23 cellular contexts compared by ENCODE assay signal in the genomic region with DNA sequence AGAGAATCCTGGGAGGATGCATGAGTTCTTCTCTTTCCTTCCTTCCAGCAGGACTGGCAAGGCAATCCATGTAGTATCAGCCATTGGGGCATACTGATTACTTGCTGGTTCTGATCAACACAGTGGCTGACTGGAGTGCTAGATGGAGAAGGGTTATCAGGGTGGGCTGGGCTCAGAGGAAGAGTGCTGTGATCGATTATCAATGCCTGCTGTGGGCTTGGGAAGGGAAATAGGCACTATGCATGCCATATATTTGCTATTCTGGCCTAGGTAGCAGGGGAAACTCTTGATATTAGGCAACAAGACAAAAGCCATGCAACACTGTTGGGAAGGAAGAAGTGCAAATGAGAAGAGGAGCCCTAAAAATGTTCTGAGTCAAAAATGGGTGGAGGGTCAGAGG. TPM values are rescaled to one million over a fixed set of nuclear protein-coding genes. Genes with fewer than 3 reads are reported as not detected.
DNase-seq lines count a peak whose midpoint lies in the region; ATAC-seq, FAIRE-seq and TF ChIP-seq lines count a peak whose summit lies in the region.
"Had no signal": no experiment of that assay in that cellular context is flagged by ENCODE, and none has a peak within 500 bp of the region (broad histone marks: within the 10 kb centered on the region; RNA-seq: fewer than 3 reads in every experiment).

No MANE protein-coding gene starts in this region.

- CTCF ChIA-PET in HEK293 (lab: Yijun Ruan, JAX) = no interaction called here
- CTCF ChIA-PET in K562 (lab: Yijun Ruan, JAX; ENCODE audit: low intra/inter-chr PET ratio) = no interaction called here

- intact Hi-C loops in K562 (cut with micrococcal nuclease) = no loop called here

- peaks cover 19% of the 10 kb centered on the region for H3K4me1 Mint-ChIP-seq in nephron progenitor cell
- H3K4me1 Mint-ChIP-seq in stimulated activated effector memory CD8-positive, alpha-beta T cell treated with anti-CD3 and anti-CD28 coated beads, Interleukin-12 subunit alpha, Interleukin-12 subunit beta, amount 100 ng/mL, for 72 hours = no peaks in the 10 kb centered on the region

- no peak for ATAC-seq in K562
- ATAC-seq in stimulated activated effector memory CD8-positive, alpha-beta T cell treated with anti-CD3 and anti-CD28 coated beads, Interleukin-12 subunit alpha, Interleukin-12 subunit beta, amount 100 ng/mL, for 72 hours = no peak
- ATAC-seq in GM18870 (IDR thresholded peaks at IDR 0.05; ENCODE audit: unreplicated experiment) = no peak
- no peak for ATAC-seq in GM19397 (IDR thresholded peaks at IDR 0.05; ENCODE audit: unreplicated experiment)
- ATAC-seq: A549; CD8-positive, alpha-beta T cell had no signal

- peak overlapping the region; percentile 81 for H3K27ac Mint-ChIP-seq in nephron progenitor cell
- H3K27ac Mint-ChIP-seq in stimulated activated effector memory CD8-positive, alpha-beta T cell treated with anti-CD3 and anti-CD28 coated beads, Interleukin-12 subunit alpha, Interleukin-12 subunit beta, amount 100 ng/mL, for 72 hours = peak overlapping the region; percentile 8
- H3K27ac Mint-ChIP-seq: B cell; CD4-positive, alpha-beta T cell; CD8-positive, alpha-beta T cell had no signal

- H3K4me1 ChIP-seq in HEK293 (ENCODE audit: control insufficient read depth, insufficient read depth, low read length) (no peaks in the 10 kb centered on the region), K562 (replicated peaks in 1 of 2; ENCODE audit: control insufficient read depth in 2 of 2, insufficient read depth in 2 of 2, low read length in 2 of 2) (no peaks in the 10 kb centered on the region)
- H3K4me1 ChIP-seq: A549, Caco-2 had no signal

- no peak overlapping the region for H3K4me2 ChIP-seq in K562 (ENCODE audit: insufficient read depth, low read length)
- H3K4me2 ChIP-seq: A549; BLaER1 treated with 17β-estradiol and CSF1 and Interleukin-3, amounts not matched to agents 10 nM and 100 nM had no signal

- H3K9me3 Mint-ChIP-seq in nephron progenitor cell = peaks cover 4% of the 10 kb centered on the region
- no peaks in the 10 kb centered on the region for H3K9me3 Mint-ChIP-seq in stimulated activated effector memory CD8-positive, alpha-beta T cell treated with anti-CD3 and anti-CD28 coated beads, Interleukin-12 subunit alpha, Interleukin-12 subunit beta, amount 100 ng/mL, for 72 hours
- H3K9me3 Mint-ChIP-seq: CD4-positive, alpha-beta T cell; CD8-positive, alpha-beta T cell had no signal

- FAIRE-seq in K562 (lab: Jason Lieb, UNC) = no peak
- FAIRE-seq: A549, D721Med, G401.6, GM12891 had no signal

- H3K27ac ChIP-seq in HEK293 (ENCODE audit: extremely low read depth, low read depth, low read length) (no peak overlapping the region), K562 (ENCODE audit: extremely low read depth, low read depth, low read length) (no peak overlapping the region), caudate nucleus (ENCODE audit: low read depth, low read length) (no peak overlapping the region)
- H3K27ac ChIP-seq: 22Rv1; A549; BLaER1 treated with 17β-estradiol and CSF1 and Interleukin-3, amounts not matched to agents 10 nM and 100 nM; C4-2B had no signal

- H3K27me3 ChIP-seq in K562 (ENCODE audit: control insufficient read depth in 2 of 2, insufficient read depth in 2 of 2, low read length in 2 of 2) = no peaks in the 10 kb centered on the region
- H3K27me3 ChIP-seq: BLaER1 treated with 17β-estradiol and CSF1 and Interleukin-3, amounts not matched to agents 10 nM and 100 nM had no signal

- POLR2A ChIA-PET in HEK293 (lab: Yijun Ruan, JAX) = no interaction called here
- POLR2A ChIA-PET in K562 (lab: Yijun Ruan, JAX) = no interaction called here

- H3K36me3 ChIP-seq in HEK293 (ENCODE audit: control insufficient read depth in 2 of 2, insufficient read depth in 1 of 2, low read length in 2 of 2) = peaks cover 10 to 11% of the 10 kb centered on the region in 2 experiments; a peak in 2 of 3 replicates
- peaks cover 6% of the 10 kb centered on the region; the same call in 1 of the 3 replicates for H3K36me3 ChIP-seq in K562 (ENCODE audit: control insufficient read depth, insufficient read depth, low read length)

- H2AFZ ChIP-seq in K562 (ENCODE audit: low read depth, low read length) = no peak overlapping the region

- 46% methylated on average over 1 of the region's 1 CpG for WGBS in K562 (ENCODE audit: insufficient coverage, low coverage, missing lambda C conversion rate)

- peaks cover 71% of the 10 kb centered on the region for H3K36me3 Mint-ChIP-seq in nephron progenitor cell (ENCODE audit: low read depth)
- peaks cover 6% of the 10 kb centered on the region for H3K36me3 Mint-ChIP-seq in stimulated activated effector memory CD8-positive, alpha-beta T cell treated with anti-CD3 and anti-CD28 coated beads, Interleukin-12 subunit alpha, Interleukin-12 subunit beta, amount 100 ng/mL, for 72 hours

- H3K9me3 ChIP-seq in HEK293 (ENCODE audit: control insufficient read depth, insufficient read depth, low read depth, low read length) (no peaks in the 10 kb centered on the region), K562 (replicated peaks; ENCODE audit: control insufficient read depth, insufficient read depth, low read depth, low read length) (no peaks in the 10 kb centered on the region)
- H3K9me3 ChIP-seq: A549, Caco-2 had no signal

- no peak for TF ChIP-seq EP300 in K562 (IDR thresholded peaks at IDR 0.05; ENCODE audit: low read length)

- TF ChIP-seq POLR2A in K562 (conservative IDR thresholded peaks at IDR 0.05) = no peak

- no peak overlapping the region for H3K9ac ChIP-seq in K562 (ENCODE audit: insufficient read depth in 1 of 2, low read depth in 2 of 2, low read length in 2 of 2)
- H3K9ac ChIP-seq: BLaER1 treated with 17β-estradiol and CSF1 and Interleukin-3, amounts not matched to agents 10 nM and 100 nM had no signal

- TF ChIP-seq CTCF in HEK293 (tag by site-specific recombination; IDR thresholded peaks at IDR 0.05) = no peak
- no peak for TF ChIP-seq CTCF in K562 (IDR thresholded peaks at IDR 0.05 in 2 of 3, conservative IDR thresholded peaks at IDR 0.05 in 1 of 3; ENCODE audit: insufficient read depth in 2 of 3, low read depth in 1 of 3, low read length in 3 of 3)
- no peak for TF ChIP-seq CTCF in nephron progenitor cell (IDR thresholded peaks at IDR 0.05)

- in situ Hi-C loops in K562 (cut with MboI) = no loop called here

- no peaks in the 10 kb centered on the region for H4K20me1 ChIP-seq in K562 (replicated peaks; ENCODE audit: control insufficient read depth, insufficient read depth, low read length)
- H4K20me1 ChIP-seq: BLaER1 treated with 17β-estradiol and CSF1 and Interleukin-3, amounts not matched to agents 10 nM and 100 nM had no signal

- no peak overlapping the region for H3K4me3 Mint-ChIP-seq in nephron progenitor cell
- H3K4me3 Mint-ChIP-seq in stimulated activated effector memory CD8-positive, alpha-beta T cell treated with anti-CD3 and anti-CD28 coated beads, Interleukin-12 subunit alpha, Interleukin-12 subunit beta, amount 100 ng/mL, for 72 hours = no peak overlapping the region
- H3K4me3 Mint-ChIP-seq: B cell; CD4-positive, alpha-beta T cell; CD8-positive, alpha-beta T cell had no signal

- no peaks in the 10 kb centered on the region for H3K79me2 ChIP-seq in K562 (ENCODE audit: control insufficient read depth, insufficient read depth, low read length)

- BruUV-seq in K562 (replicated peaks; lab: Mats Ljungman, UMichigan) = no TSS peak

- H3K9me1 ChIP-seq in K562 (ENCODE audit: control insufficient read depth, insufficient read depth, low read length) = no peaks in the 10 kb centered on the region

- H3K4me3 ChIP-seq in HEK293 (ENCODE audit: low read depth, low read length) = no peak overlapping the region
- no peak overlapping the region for H3K4me3 ChIP-seq in K562
- H3K4me3 ChIP-seq: A549; BLaER1 treated with 17β-estradiol and CSF1 and Interleukin-3, amounts not matched to agents 10 nM and 100 nM had no signal

- H3K27me3 Mint-ChIP-seq in nephron progenitor cell (ENCODE audit: low read depth, poor library complexity) = peaks cover 3% of the 10 kb centered on the region
- H3K27me3 Mint-ChIP-seq: B cell; CD4-positive, alpha-beta T cell had no signal

- TF ChIP-seq RAD21 in K562 (CRISPR knock-in tag; conservative IDR thresholded peaks at IDR 0.05 in 1 of 2, IDR thresholded peaks at IDR 0.05 in 1 of 2) = no peak

- DNase-seq in K562 (ENCODE audit: extremely low read depth in 1 of 4, low spot score in 3 of 4) (no peak), nephron progenitor cell (no peak), caudate nucleus (lab: John Stamatoyannopoulos, UW) (no peak)
- no peak for DNase-seq in stimulated activated effector memory CD8-positive, alpha-beta T cell treated with anti-CD3 and anti-CD28 coated beads, Interleukin-12 subunit alpha, Interleukin-12 subunit beta, amount 100 ng/mL, for 72 hours (ENCODE audit: low spot score in 2 of 2)
- DNase-seq: AML-193; Caco-2; Calu3; CD4-positive, alpha-beta T cell; CD8-positive, alpha-beta T cell; DMS79 treated with DMSO at 0.1 percent for 48 hours; GF-D8 had no signal

TF ChIP-seq in HEK293, 187 proteins besides CTCF, POLR2A, EP300 and RAD21:
- TF ChIP-seq ZBTB17 (tag by site-specific recombination; IDR thresholded peaks at IDR 0.05) (peak; percentile 35; the same call in 1 of the 2 replicates), ZNF211 (tag by site-specific recombination; IDR thresholded peaks at IDR 0.05; ENCODE audit: low read depth) (no peak)

TF ChIP-seq in K562, 482 proteins besides CTCF, POLR2A, EP300 and RAD21 (continues in another document):
- TF ChIP-seq PCBP1 (IDR thresholded peaks at IDR 0.05; ENCODE audit: low read depth, low read length, poor library complexity, severe bottlenecking) (no peak), ZBTB17 (CRISPR knock-in tag; IDR thresholded peaks at IDR 0.05) (0 out of 2 replicates have a peak, but pooled peaks have one; percentile 54)

RNA-seq across cellular contexts. Expression of a gene that starts 45.8 kb away (rescaled TPM):
- total RNA-seq in K562 (2011; cell fraction: chromatin; rRNA removed; ENCODE audit: low replicate concordance) = not detected in 2 replicates
- not detected in 2 replicates for total RNA-seq in K562 (2011; cell fraction: nucleolus; rRNA removed)
- not detected in 2 replicates for total RNA-seq in K562 (2011; cell fraction: nucleoplasm; rRNA removed)
- total RNA-seq in K562 (2014; rRNA removed) (0.05 TPM in 1 of 2 replicates, not detected in the other), K562 (2014; rRNA removed; fragmentation: Illumina TruSeq; extraction: Trizol) (0.04 TPM in 1 of 2 replicates, not detected in the other), K562 (2015; rRNA removed; fragmentation: Illumina TruSeq; extraction: Trizol) (not detected in 2 replicates), K562 (2021) (not detected in 2 replicates)
- polyA plus RNA-seq in K562 (2011; rRNA removed) (0.04 TPM in 1 of 2 replicates, not detected in the other), K562 (2014; fragmentation: Illumina TruSeq; extraction: Trizol) (not detected in 2 replicates), K562 (2014; fragmentation: Nextera tagmentation; extraction: Ambion mirVana) (not detected), K562 (2014; rRNA removed) (0.01 TPM in 1 of 2 replicates, not detected in the other)
- polyA plus RNA-seq in K562 (2011; cell fraction: cytosol; rRNA removed) = 0.01 TPM in 2 replicates
- polyA plus RNA-seq in K562 (2011; cell fraction: nucleus; rRNA removed) = not detected in 2 replicates
- 0.10 TPM in 1 of 2 replicates, not detected in the other for polyA plus RNA-seq in K562 (2012)
- polyA minus RNA-seq in K562 (2011; rRNA and poly(A)+ RNA removed) = 0.03 TPM in 1 of 2 replicates, not detected in the other
- polyA minus RNA-seq in K562 (2011; cell fraction: cytosol; rRNA and poly(A)+ RNA removed) = not detected in 2 replicates
- not detected in 2 replicates for polyA minus RNA-seq in K562 (2011; cell fraction: nucleus; rRNA and poly(A)+ RNA removed)
- total RNA-seq: Calu3; CD4-positive, alpha-beta T cell had no signal
- polyA plus RNA-seq: BJ had no signal
